ENCODE assay signal across 36 cellular contexts in the genomic region with DNA sequence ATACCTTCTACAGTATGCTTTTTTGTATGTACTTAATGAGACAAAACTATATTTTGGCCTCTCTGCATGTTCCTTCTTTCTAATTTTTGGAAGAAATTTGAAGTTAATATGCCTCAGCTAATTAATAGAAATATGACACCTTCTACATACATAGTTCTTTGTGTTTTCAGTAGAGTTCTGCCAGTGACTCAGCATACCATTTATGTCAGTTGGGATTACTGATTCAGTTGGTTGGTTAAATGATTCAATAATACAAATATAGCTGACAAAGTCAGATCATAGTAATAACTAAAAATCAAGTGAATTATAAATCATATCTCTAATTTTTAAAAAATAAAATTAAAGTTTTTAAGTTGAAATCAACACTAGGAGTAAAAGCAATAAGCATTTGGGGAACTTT. TPM values are rescaled to one million over a fixed set of nuclear protein-coding genes. Genes with fewer than 3 reads are reported as not detected.
"Had no signal": no experiment of that assay in that cellular context is flagged by ENCODE, and none has a peak within 500 bp of the region (broad histone marks: within the 10 kb centered on the region; RNA-seq: fewer than 3 reads in every experiment).

No MANE protein-coding gene starts in this region.

- H3K4me3 Mint-ChIP-seq: activated CD4-positive, alpha-beta memory T cell treated with anti-CD3 and anti-CD28 coated beads, Interleukin-2, amount 10 ng/mL, durations not matched to agents 7 days and 5 days; activated CD8-positive, alpha-beta memory T cell treated with anti-CD3 and anti-CD28 coated beads, Interleukin-2, amount 10 ng/mL, durations not matched to agents 7 days and 5 days; activated naive CD8-positive, alpha-beta T cell treated with anti-CD3 and anti-CD28 coated beads for 36 hours; activated T-cell treated with anti-CD3 and anti-CD28 coated beads, Interleukin-2, amount 50 U/mL, for 72 hours; activated T-helper 17 cell treated with anti-CD3 and anti-CD28 coated beads, Interleukin-2, amount 50 U/mL, for 72 hours; T-cell; T-helper 17 cell had no signal

- H3K27me3 ChIP-seq: ascending aorta, Peyer's patch had no signal

- H3K36me3 Mint-ChIP-seq: activated CD8-positive, alpha-beta memory T cell treated with anti-CD3 and anti-CD28 coated beads, Interleukin-2, amount 10 ng/mL, durations not matched to agents 7 days and 5 days; activated naive CD8-positive, alpha-beta T cell treated with anti-CD3 and anti-CD28 coated beads for 36 hours; T-cell had no signal

- H3K36me3 ChIP-seq: ascending aorta, Peyer's patch, WERI-Rb-1 had no signal

- H3K27me3 Mint-ChIP-seq: activated CD4-positive, alpha-beta memory T cell treated with anti-CD3 and anti-CD28 coated beads, Interleukin-2, amount 10 ng/mL, durations not matched to agents 7 days and 5 days; activated CD8-positive, alpha-beta memory T cell treated with anti-CD3 and anti-CD28 coated beads, Interleukin-2, amount 10 ng/mL, durations not matched to agents 7 days and 5 days; activated T-helper 17 cell treated with anti-CD3 and anti-CD28 coated beads, Interleukin-2, amount 50 U/mL, for 72 hours; T-cell had no signal

- DNase-seq: activated CD4-positive, alpha-beta memory T cell treated with anti-CD3 and anti-CD28 coated beads, Interleukin-2, amount 10 ng/mL, durations not matched to agents 7 days and 5 days; activated CD4-positive, alpha-beta T cell treated with anti-CD3 and anti-CD28 coated beads for 1 hour; activated CD4-positive, alpha-beta T cell treated with anti-CD3 and anti-CD28 coated beads for 48 hours; activated CD4-positive, CD25-positive, alpha-beta regulatory T cell; activated CD8-positive, alpha-beta memory T cell treated with anti-CD3 and anti-CD28 coated beads for 24 hours; activated CD8-positive, alpha-beta memory T cell treated with anti-CD3 and anti-CD28 coated beads, Interleukin-2, amount 10 ng/mL, durations not matched to agents 7 days and 5 days; activated CD8-positive, alpha-beta memory T cell treated with anti-CD3 and anti-CD28 coated beads, Interleukin-2, amount 50 U/mL, for 48 hours; activated effector memory CD4-positive, alpha-beta T cell treated with anti-CD3 and anti-CD28 coated beads, Interleukin-2, amount 50 U/mL, for 16 hours; activated naive CD4-positive, alpha-beta T cell; activated naive CD4-positive, alpha-beta T cell treated with anti-CD3 and anti-CD28 coated beads, Interleukin-2, amount 50 U/mL, for 16 hours; activated naive CD8-positive, alpha-beta T cell treated with anti-CD3 and anti-CD28 coated beads for 36 hours; activated T-cell treated with anti-CD3 and anti-CD28 coated beads, Interleukin-2, amount 50 U/mL, for 1 hour; activated T-cell treated with anti-CD3 and anti-CD28 coated beads, Interleukin-2, amount 50 U/mL, for 72 hours; amygdala; central memory CD4-positive, alpha-beta T cell; Kasumi-1; KG1; MM.1S; MV-4-11; NCI-H1092; NCI-H1436 treated with DMSO at 0.1 percent for 48 hours; NCI-H1694 treated with DMSO at 0.1 percent for 48 hours; NCI-H2029; NCI-H345; NCI-H524 treated with DMSO at 0.1 percent for 48 hours; Peyer's patch; SIG-M5; T-cell; T-helper 17 cell; T-helper 9 cell; WERI-Rb-1 had no signal

- H3K4me1 Mint-ChIP-seq: activated CD4-positive, alpha-beta memory T cell treated with anti-CD3 and anti-CD28 coated beads, Interleukin-2, amount 10 ng/mL, durations not matched to agents 7 days and 5 days; activated CD8-positive, alpha-beta memory T cell treated with anti-CD3 and anti-CD28 coated beads, Interleukin-2, amount 10 ng/mL, durations not matched to agents 7 days and 5 days; activated naive CD8-positive, alpha-beta T cell treated with anti-CD3 and anti-CD28 coated beads for 36 hours; activated T-helper 17 cell treated with anti-CD3 and anti-CD28 coated beads, Interleukin-2, amount 50 U/mL, for 72 hours; T-cell; T-helper 17 cell had no signal

- H3K4me1 ChIP-seq: Peyer's patch had no signal

- H3K4me3 ChIP-seq: ascending aorta, Peyer's patch had no signal

- H3K27ac Mint-ChIP-seq: activated CD4-positive, alpha-beta memory T cell treated with anti-CD3 and anti-CD28 coated beads, Interleukin-2, amount 10 ng/mL, durations not matched to agents 7 days and 5 days; activated CD8-positive, alpha-beta memory T cell treated with anti-CD3 and anti-CD28 coated beads, Interleukin-2, amount 10 ng/mL, durations not matched to agents 7 days and 5 days; activated naive CD8-positive, alpha-beta T cell treated with anti-CD3 and anti-CD28 coated beads for 36 hours; activated T-cell treated with anti-CD3 and anti-CD28 coated beads, Interleukin-2, amount 50 U/mL, for 72 hours; activated T-helper 17 cell treated with anti-CD3 and anti-CD28 coated beads, Interleukin-2, amount 50 U/mL, for 72 hours; T-cell; T-helper 17 cell had no signal

- H3K9me3 ChIP-seq: Peyer's patch had no signal

- H3K27ac ChIP-seq: ascending aorta, Peyer's patch, RWPE1, WERI-Rb-1 had no signal

- H3K9me3 Mint-ChIP-seq: activated CD4-positive, alpha-beta memory T cell treated with anti-CD3 and anti-CD28 coated beads, Interleukin-2, amount 10 ng/mL, durations not matched to agents 7 days and 5 days had no signal

- ATAC-seq: activated CD8-positive, alpha-beta memory T cell treated with anti-CD3 and anti-CD28 coated beads, Interleukin-2, amount 10 ng/mL, durations not matched to agents 7 days and 5 days; activated T-cell treated with anti-CD3 and anti-CD28 coated beads, Interleukin-2, amount 50 U/mL, for 72 hours; activated T-helper 17 cell treated with anti-CD3 and anti-CD28 coated beads, Interleukin-2, amount 50 U/mL, for 72 hours; Right ventricle myocardium inferior; SK-N-SH treated with all-trans-retinoic acid at 6 μM for 48 hours; T-cell; T-helper 17 cell had no signal

RNA-seq across cellular contexts. Expression of gene BTC, which starts 16.8 kb away (rescaled TPM):
- total RNA-seq: activated CD4-positive, alpha-beta memory T cell treated with anti-CD3 and anti-CD28 coated beads, Interleukin-2, amount 10 ng/mL, durations not matched to agents 7 days and 5 days; activated CD8-positive, alpha-beta memory T cell treated with anti-CD3 and anti-CD28 coated beads, Interleukin-2, amount 10 ng/mL, durations not matched to agents 7 days and 5 days; activated naive CD8-positive, alpha-beta T cell treated with anti-CD3 and anti-CD28 coated beads for 36 hours; activated T-cell treated with anti-CD3 and anti-CD28 coated beads, Interleukin-2, amount 50 U/mL, for 72 hours; activated T-helper 17 cell treated with anti-CD3 and anti-CD28 coated beads, Interleukin-2, amount 50 U/mL, for 72 hours; T-cell; T-helper 17 cell had no signal
